9 cellular contexts compared by ENCODE assay signal in the genomic region with DNA sequence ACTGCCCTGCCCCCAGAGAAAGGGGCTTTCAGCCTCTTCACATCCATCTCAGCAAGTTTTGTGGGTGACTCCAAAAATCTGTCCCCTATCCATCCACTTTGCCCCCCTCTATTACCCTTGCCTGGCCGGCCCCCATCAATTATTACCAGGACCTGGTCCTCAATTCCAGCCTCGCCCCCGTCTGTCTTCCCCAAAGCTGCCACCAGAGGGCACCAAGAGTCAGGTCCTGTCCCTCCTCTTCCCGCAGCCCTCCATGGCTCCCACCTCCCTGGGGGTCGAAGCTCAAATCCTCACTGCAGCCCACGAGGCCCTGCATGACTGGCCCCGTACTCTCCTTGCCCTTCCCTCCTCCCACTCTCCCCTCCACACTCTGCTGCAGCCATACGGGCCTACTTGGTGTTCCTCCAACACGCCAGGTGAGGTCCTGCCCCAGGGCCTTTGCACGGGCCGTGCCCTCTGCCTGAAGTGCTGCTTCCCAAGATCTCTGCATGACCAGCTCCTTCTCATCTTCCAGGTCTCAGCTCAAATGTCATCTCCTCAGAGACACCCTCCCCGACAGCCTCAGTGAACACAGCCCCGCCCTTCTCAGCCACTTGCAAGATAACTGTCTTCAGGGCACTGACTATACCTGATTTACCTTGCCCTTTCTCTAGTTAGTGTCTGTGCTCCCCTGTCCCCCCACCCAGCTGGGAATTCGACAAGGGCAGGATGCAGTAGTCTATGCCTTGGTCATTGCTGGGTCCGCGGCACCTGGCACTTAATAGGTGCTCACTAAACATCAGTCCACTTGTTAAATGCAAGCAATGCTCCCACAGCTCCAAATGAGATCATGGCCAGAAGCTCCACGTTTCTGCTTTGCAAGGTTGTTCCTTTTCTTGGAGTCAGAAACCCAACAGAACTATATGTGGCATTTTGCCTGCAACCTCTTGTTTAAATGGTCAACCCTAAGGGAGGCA. TPM values are rescaled to one million over a fixed set of nuclear protein-coding genes. Genes with fewer than 3 reads are reported as not detected.
DNase-seq lines count a peak whose midpoint lies in the region; ATAC-seq and TF ChIP-seq lines count a peak whose summit lies in the region.
"Had no signal": no experiment of that assay in that cellular context is flagged by ENCODE, and none has a peak within 500 bp of the region (broad histone marks: within the 10 kb centered on the region; RNA-seq: fewer than 3 reads in every experiment).

No MANE protein-coding gene starts in this region.

- H3K9me3 ChIP-seq in DND-41 (ENCODE audit: insufficient read depth, low read length, severe bottlenecking) = no peaks in the 10 kb centered on the region
- H3K9me3 ChIP-seq in Karpas-422 (ENCODE audit: low read length) = no peaks in the 10 kb centered on the region
- no peaks in the 10 kb centered on the region for H3K9me3 ChIP-seq in endodermal cell (ENCODE audit: control insufficient read depth, low read length)

- no peak overlapping the region for H3K9ac ChIP-seq in DND-41 (ENCODE audit: low read depth, low read length)
- H3K9ac ChIP-seq in Karpas-422 (ENCODE audit: low read length) = no peak overlapping the region
- peak overlapping the region; percentile 23 for H3K9ac ChIP-seq in endodermal cell (ENCODE audit: extremely low read depth, low read length, poor library complexity, severe bottlenecking)

- peak; percentile 69 for ATAC-seq in DND-41 (ENCODE audit: insufficient read depth, low read depth)
- ATAC-seq in activated CD8-positive, alpha-beta T cell treated with anti-CD3 and anti-CD28 coated beads for 36 hours = peak; percentile 59
- ATAC-seq in naive B cell (ENCODE audit: low read depth in 2 of 2) = peak; percentile 46 to 48
- peak; percentile 47 for ATAC-seq in stimulated activated memory B cell treated with anti-CD40 and anti-IgM and Interleukin-4, amounts not matched to agents 10 μg/mL and 1 μg/mL and 100 μg/mL, for 72 hours
- ATAC-seq in HG02642 (IDR thresholded peaks at IDR 0.05; ENCODE audit: poor library complexity, unreplicated experiment) = no peak

- H3K4me1 ChIP-seq in DND-41 (ENCODE audit: insufficient read depth, low read length) (peaks cover 4% of the 10 kb centered on the region; the same call in 1 of the 2 replicates), Karpas-422 (ENCODE audit: low read length) (no peaks in the 10 kb centered on the region), endodermal cell (ENCODE audit: control insufficient read depth, insufficient read depth, low read length) (peaks cover 6% of the 10 kb centered on the region)

- no peaks in the 10 kb centered on the region for H3K36me3 Mint-ChIP-seq in activated CD8-positive, alpha-beta T cell treated with anti-CD3 and anti-CD28 coated beads for 36 hours (ENCODE audit: low read depth)
- H3K36me3 Mint-ChIP-seq in endodermal cell (ENCODE audit: low read depth) = no peaks in the 10 kb centered on the region
- peaks cover 0 to 10% of the 10 kb centered on the region in 2 donors for H3K36me3 Mint-ChIP-seq in naive B cell
- no peaks in the 10 kb centered on the region for H3K36me3 Mint-ChIP-seq in stimulated activated memory B cell treated with anti-CD40 and anti-IgM and Interleukin-4, amounts not matched to agents 10 μg/mL and 1 μg/mL and 100 μg/mL, for 72 hours
- H3K36me3 Mint-ChIP-seq: activated naive CD4-positive, alpha-beta T cell treated with anti-CD3 and anti-CD28 coated beads, Interleukin-2, amount 50 U/mL, for 24 hours had no signal

- CTCF ChIA-PET in activated CD8-positive, alpha-beta T cell treated with anti-CD3 and anti-CD28 coated beads for 36 hours (lab: Charles Lee) = interaction anchor here (0.6 to 4.5 kb wide), 21 partner anchors 8 to 172 kb away, joined by 3 to 53 read pairs (median 6); a partner anchor contains a TSS

- H3K9me2 ChIP-seq in Karpas-422 (replicated peaks; ENCODE audit: insufficient read depth, low read length) = no peaks in the 10 kb centered on the region

- peak; percentile 78 for TF ChIP-seq CTCF in DND-41 (IDR thresholded peaks at IDR 0.05; ENCODE audit: borderline replicate concordance, extremely low read depth, low read length, poor library complexity, severe bottlenecking)
- TF ChIP-seq CTCF in activated CD8-positive, alpha-beta T cell treated with anti-CD3 and anti-CD28 coated beads for 36 hours (IDR thresholded peaks at IDR 0.05) = peak; percentile 74
- peak; percentile 83 for TF ChIP-seq CTCF in endodermal cell (conservative IDR thresholded peaks at IDR 0.05)

- no peak overlapping the region for H2AFZ ChIP-seq in DND-41 (ENCODE audit: low read depth, low read length)
- H2AFZ ChIP-seq in Karpas-422 (ENCODE audit: low read length) = no peak overlapping the region

- intact Hi-C loops in activated CD8-positive, alpha-beta T cell treated with anti-CD3 and anti-CD28 coated beads for 36 hours (cut with micrococcal nuclease) = loop anchor here (5.0 kb wide), 1 partner anchor 61 kb away; a partner anchor contains a TSS

- H3K27me3 ChIP-seq in DND-41 (ENCODE audit: insufficient read depth, low read length, poor library complexity) (peaks cover 21% of the 10 kb centered on the region), Karpas-422 (ENCODE audit: low read length) (no peaks in the 10 kb centered on the region), endodermal cell (ENCODE audit: control insufficient read depth, insufficient read depth, low read length, poor library complexity, severe bottlenecking) (peaks cover 15% of the 10 kb centered on the region)

- H3K9me3 Mint-ChIP-seq in activated CD8-positive, alpha-beta T cell treated with anti-CD3 and anti-CD28 coated beads for 36 hours = no peaks in the 10 kb centered on the region
- no peaks in the 10 kb centered on the region for H3K9me3 Mint-ChIP-seq in endodermal cell
- H3K9me3 Mint-ChIP-seq in naive B cell = peaks cover 0 to 2% (median 0%) of the 10 kb centered on the region in 7 donors
- no peaks in the 10 kb centered on the region for H3K9me3 Mint-ChIP-seq in stimulated activated memory B cell treated with anti-CD40 and anti-IgM and Interleukin-4, amounts not matched to agents 10 μg/mL and 1 μg/mL and 100 μg/mL, for 72 hours
- H3K9me3 Mint-ChIP-seq: activated naive CD4-positive, alpha-beta T cell treated with anti-CD3 and anti-CD28 coated beads, Interleukin-2, amount 50 U/mL, for 24 hours had no signal

- POLR2A ChIA-PET in activated CD8-positive, alpha-beta T cell treated with anti-CD3 and anti-CD28 coated beads for 36 hours (lab: Charles Lee) = interaction anchor here (0.9 kb wide), 1 partner anchor 64 kb away, joined by 3 read pairs; no protein-coding TSS in a partner anchor

- H3K4me2 ChIP-seq in DND-41 (ENCODE audit: insufficient read depth, low read length) = no peak overlapping the region
- no peak overlapping the region for H3K4me2 ChIP-seq in Karpas-422 (ENCODE audit: low read depth, low read length, poor library complexity, severe bottlenecking)

- H3K79me2 ChIP-seq in DND-41 (ENCODE audit: insufficient read depth, low read length) (no peaks in the 10 kb centered on the region), Karpas-422 (ENCODE audit: low read length) (no peaks in the 10 kb centered on the region)

- H3K27ac Mint-ChIP-seq in activated CD8-positive, alpha-beta T cell treated with anti-CD3 and anti-CD28 coated beads for 36 hours = no peak overlapping the region
- H3K27ac Mint-ChIP-seq in endodermal cell (peak overlapping the region; percentile 88), naive B cell (peak overlapping the region in 1 of 6 donors; percentile 52)
- H3K27ac Mint-ChIP-seq in stimulated activated memory B cell treated with anti-CD40 and anti-IgM and Interleukin-4, amounts not matched to agents 10 μg/mL and 1 μg/mL and 100 μg/mL, for 72 hours = no peak overlapping the region
- H3K27ac Mint-ChIP-seq: activated naive CD4-positive, alpha-beta T cell treated with anti-CD3 and anti-CD28 coated beads, Interleukin-2, amount 50 U/mL, for 24 hours had no signal

- no peak overlapping the region for H3K4me3 Mint-ChIP-seq in activated CD8-positive, alpha-beta T cell treated with anti-CD3 and anti-CD28 coated beads for 36 hours
- no peak overlapping the region for H3K4me3 Mint-ChIP-seq in endodermal cell
- H3K4me3 Mint-ChIP-seq in naive B cell = peak overlapping the region in 1 of 8 donors; percentile 59
- H3K4me3 Mint-ChIP-seq in stimulated activated memory B cell treated with anti-CD40 and anti-IgM and Interleukin-4, amounts not matched to agents 10 μg/mL and 1 μg/mL and 100 μg/mL, for 72 hours = no peak overlapping the region
- H3K4me3 Mint-ChIP-seq: activated naive CD4-positive, alpha-beta T cell treated with anti-CD3 and anti-CD28 coated beads, Interleukin-2, amount 50 U/mL, for 24 hours had no signal

- WGBS in endodermal cell (ENCODE audit: insufficient coverage in 1 of 2, insufficient read length in 1 of 2), 2 experiments = 76 to 90% methylated on average over 12 to 17 of the region's 17 CpGs

- DNase-seq in DND-41 = peak; percentile 67
- DNase-seq in Karpas-422 = peak; percentile 74
- peak; percentile 85 for DNase-seq in activated CD8-positive, alpha-beta T cell treated with anti-CD3 and anti-CD28 coated beads for 36 hours
- DNase-seq in endodermal cell = peak; percentile 95
- DNase-seq in naive B cell = peak; percentile 60
- no peak for DNase-seq in NCI-H2107 treated with DMSO at 0.1 percent for 48 hours (lab: John Stamatoyannopoulos, UW; ENCODE audit: unreplicated experiment)

- H3K27ac ChIP-seq in DND-41 (ENCODE audit: low read length) = no peak overlapping the region
- H3K27ac ChIP-seq in Karpas-422 (ENCODE audit: low read length) = no peak overlapping the region
- H3K27ac ChIP-seq in endodermal cell (ENCODE audit: low read depth, low read length) = no peak overlapping the region

- no peaks in the 10 kb centered on the region for H3K36me3 ChIP-seq in DND-41 (ENCODE audit: insufficient read depth, low read length)
- H3K36me3 ChIP-seq in Karpas-422 (ENCODE audit: insufficient read depth, low read length) = no peaks in the 10 kb centered on the region
- no peaks in the 10 kb centered on the region for H3K36me3 ChIP-seq in endodermal cell (ENCODE audit: control insufficient read depth, insufficient read depth, low read length)

- H3K4me3 ChIP-seq in DND-41 (ENCODE audit: low read depth in 1 of 2, low read length in 2 of 2) = no peak overlapping the region
- no peak overlapping the region for H3K4me3 ChIP-seq in Karpas-422 (ENCODE audit: low read length)
- H3K4me3 ChIP-seq in endodermal cell (ENCODE audit: low read length) = no peak overlapping the region

- peaks cover 9% of the 10 kb centered on the region for H3K4me1 Mint-ChIP-seq in activated CD8-positive, alpha-beta T cell treated with anti-CD3 and anti-CD28 coated beads for 36 hours (ENCODE audit: low read depth)
- H3K4me1 Mint-ChIP-seq in endodermal cell (peaks cover 12% of the 10 kb centered on the region), naive B cell (peaks cover 7 to 10% (median 8%) of the 10 kb centered on the region in 3 donors)
- peaks cover 9% of the 10 kb centered on the region for H3K4me1 Mint-ChIP-seq in stimulated activated memory B cell treated with anti-CD40 and anti-IgM and Interleukin-4, amounts not matched to agents 10 μg/mL and 1 μg/mL and 100 μg/mL, for 72 hours
- H3K4me1 Mint-ChIP-seq: activated naive CD4-positive, alpha-beta T cell treated with anti-CD3 and anti-CD28 coated beads, Interleukin-2, amount 50 U/mL, for 24 hours had no signal

- peaks cover 39% of the 10 kb centered on the region for H3K27me3 Mint-ChIP-seq in activated CD8-positive, alpha-beta T cell treated with anti-CD3 and anti-CD28 coated beads for 36 hours
- H3K27me3 Mint-ChIP-seq in endodermal cell (ENCODE audit: insufficient read depth) (peaks cover 15% of the 10 kb centered on the region), naive B cell (peaks cover 21 to 63% (median 49%) of the 10 kb centered on the region in 3 donors)
- H3K27me3 Mint-ChIP-seq in stimulated activated memory B cell treated with anti-CD40 and anti-IgM and Interleukin-4, amounts not matched to agents 10 μg/mL and 1 μg/mL and 100 μg/mL, for 72 hours = peaks cover 73% of the 10 kb centered on the region

- H4K20me1 ChIP-seq in DND-41 (ENCODE audit: insufficient read depth, low read length) (no peaks in the 10 kb centered on the region), Karpas-422 (ENCODE audit: insufficient read depth, low read depth, low read length) (no peaks in the 10 kb centered on the region)

RNA-seq across cellular contexts. Expression of a gene that starts 16.8 kb away (rescaled TPM):
- total RNA-seq in Karpas-422 (2014; rRNA removed; shearing (Covaris generic); ENCODE audit: low replicate concordance) = not detected in 2 replicates
- total RNA-seq in activated CD8-positive, alpha-beta T cell treated with anti-CD3 and anti-CD28 coated beads for 36 hours = not detected
- total RNA-seq in endodermal cell = 10 to 100 TPM; 28.9 to 67.8 TPM
- polyA plus RNA-seq in endodermal cell (2013, experiment 1 of 2) = 26.9 TPM
- 24.3 TPM for polyA plus RNA-seq in endodermal cell (2013, experiment 2 of 2)
- not detected for polyA plus RNA-seq in naive B cell (ENCODE audit: low read depth in 6 of 6)

RNA-seq across cellular contexts. Expression of a gene that starts 36.4 kb away (rescaled TPM):
- total RNA-seq in Karpas-422 (2014; rRNA removed; shearing (Covaris generic); ENCODE audit: low replicate concordance) = 0.11 and 0.14 TPM in 2 replicates
- total RNA-seq in activated CD8-positive, alpha-beta T cell treated with anti-CD3 and anti-CD28 coated beads for 36 hours = under 1 TPM in 1 of 2 experiments, not detected in 1; 0.09 TPM
- 1 to 10 TPM in 1 of 2 donors, under 1 TPM in 1; 0.86 to 1.4 TPM for total RNA-seq in endodermal cell
- polyA plus RNA-seq in endodermal cell (2013, experiment 1 of 2) = 0.21 TPM
- polyA plus RNA-seq in endodermal cell (2013, experiment 2 of 2) = 0.75 TPM
- polyA plus RNA-seq in naive B cell (ENCODE audit: low read depth in 6 of 6) = under 1 TPM in 3 of 6 donors, not detected in 3; 0.12 to 0.58 (median 0.25) TPM

RNA-seq across cellular contexts. Expression of a gene that starts 41.2 kb away (rescaled TPM):
- not detected in 2 replicates for total RNA-seq in Karpas-422 (2014; rRNA removed; shearing (Covaris generic); ENCODE audit: low replicate concordance)
- under 1 TPM in 1 of 2 experiments, not detected in 1; 0.27 TPM for total RNA-seq in activated CD8-positive, alpha-beta T cell treated with anti-CD3 and anti-CD28 coated beads for 36 hours
- 1 to 10 TPM; 3.7 to 3.9 TPM for total RNA-seq in endodermal cell
- 2.4 TPM for polyA plus RNA-seq in endodermal cell (2013, experiment 1 of 2)
- 2.2 TPM for polyA plus RNA-seq in endodermal cell (2013, experiment 2 of 2)
- under 1 TPM in 1 of 6 donors, not detected in 5; 0.52 TPM for polyA plus RNA-seq in naive B cell (ENCODE audit: low read depth in 6 of 6)

RNA-seq across cellular contexts. Expression of a gene that starts 58.0 kb away (rescaled TPM):
- total RNA-seq in Karpas-422 (2014; rRNA removed; shearing (Covaris generic); ENCODE audit: low replicate concordance) = not detected in 2 replicates
- under 1 TPM in 1 of 2 experiments, not detected in 1; 0.05 TPM for total RNA-seq in activated CD8-positive, alpha-beta T cell treated with anti-CD3 and anti-CD28 coated beads for 36 hours
- total RNA-seq in endodermal cell = under 1 TPM; 0.33 to 0.66 TPM
- 0.18 TPM for polyA plus RNA-seq in endodermal cell (2013, experiment 1 of 2)
- 0.12 TPM for polyA plus RNA-seq in endodermal cell (2013, experiment 2 of 2)
- polyA plus RNA-seq in naive B cell (ENCODE audit: low read depth in 6 of 6) = under 1 TPM in 4 of 6 donors, not detected in 2; 0.04 to 0.21 (median 0.14) TPM

Comparison
In these comparisons a context has a peak if more than half of its experiments do, and no peak if none do; other contexts are left out.
1. RNA of a gene that starts 16.8 kb away (total RNA-seq): 28.9 to 67.8 TPM in endodermal cell; not detected in activated CD8-positive, alpha-beta T cell treated with anti-CD3 and anti-CD28 coated beads for 36 hours and not detected in Karpas-422; every median in the first group is over 10 times any median in the second.
2. Peak in every context shown above with its lines, with median percentiles within 50 percentile points of each other: CTCF ChIP-seq.